In the genomic region with DNA sequence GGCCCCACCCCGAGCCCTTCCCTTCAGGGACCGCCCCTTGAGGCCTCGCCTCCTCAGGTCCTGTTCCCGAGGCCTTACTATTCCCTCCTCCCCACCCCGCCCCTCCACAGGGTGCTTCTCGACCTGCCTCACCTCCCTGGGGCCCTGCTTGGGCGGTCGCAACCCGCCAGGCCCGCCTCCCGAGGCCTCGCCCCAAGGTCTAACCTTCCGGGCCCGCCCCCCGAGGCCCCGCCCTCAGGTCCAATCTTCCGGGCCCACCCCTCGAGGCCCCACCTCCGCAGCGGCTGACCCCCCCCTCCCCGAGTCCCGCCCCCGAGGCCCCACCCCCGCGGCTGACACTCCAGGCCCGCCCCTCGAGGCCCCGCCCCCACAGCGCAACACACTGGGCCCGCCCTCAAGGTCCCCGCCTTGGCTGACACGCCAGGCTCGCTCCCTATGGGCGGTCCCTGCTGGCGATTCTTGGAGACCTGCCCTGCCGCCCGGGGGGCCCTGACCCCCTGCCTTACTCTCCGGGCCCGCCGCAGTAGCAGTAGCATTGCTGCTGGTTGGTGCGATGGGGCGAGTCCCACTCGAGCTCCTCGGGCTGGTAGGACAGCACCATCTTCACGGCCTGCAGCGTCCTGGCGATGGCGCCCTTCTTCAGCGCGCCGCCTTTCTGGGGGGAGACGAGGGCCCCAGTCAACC, we compare ENCODE assay signal across 8 cellular contexts. TPM values are rescaled to one million over a fixed set of nuclear protein-coding genes. Genes with fewer than 3 reads are reported as not detected.
DNase-seq lines count a peak whose midpoint lies in the region; ATAC-seq and TF ChIP-seq lines count a peak whose summit lies in the region.

No MANE protein-coding gene starts in this region.

- ATAC-seq in GM21825 (IDR thresholded peaks at IDR 0.05; ENCODE audit: unreplicated experiment), result peak; percentile 88

- H3K4me3 ChIP-seq in brain microvascular endothelial cell (ENCODE audit: low read depth, low read length) (peak overlapping the region; percentile 62), iPS-18a (ENCODE audit: low read length) (peak overlapping the region; percentile 59), skeletal muscle satellite cell (ENCODE audit: low read length) (peak overlapping the region; percentile 82)

- in situ Hi-C loops in brain microvascular endothelial cell (cut with HindIII; ENCODE audit: low pct_ligation_motif_present, low sequenced_read_pairs), result no loop called here

- H3K27ac ChIP-seq in brain microvascular endothelial cell (peak overlapping the region; percentile 55), iPS-18a (ENCODE audit: low read length) (no peak overlapping the region)

- TF ChIP-seq CTCF in LNCAP (IDR thresholded peaks at IDR 0.05), result peak; percentile 69
- peak; percentile 69 for TF ChIP-seq CTCF in brain microvascular endothelial cell (IDR thresholded peaks at IDR 0.05; ENCODE audit: low read depth, low read length, missing control alignments)

- H3K4me1 ChIP-seq in iPS-18a (ENCODE audit: control insufficient read depth, low read depth, low read length) (peaks cover 22% of the 10 kb centered on the region), skeletal muscle satellite cell (ENCODE audit: control insufficient read depth, insufficient read depth, low read length) (peaks cover 22% of the 10 kb centered on the region)

- H3K9me3 ChIP-seq in iPS-18a (ENCODE audit: control insufficient read depth, low read depth, low read length), result no peaks in the 10 kb centered on the region
- H3K9me3 ChIP-seq in skeletal muscle satellite cell (replicated peaks; ENCODE audit: low read length), result no peaks in the 10 kb centered on the region

- H3K27me3 ChIP-seq in brain microvascular endothelial cell (replicated peaks) (no peaks in the 10 kb centered on the region), iPS-18a (ENCODE audit: control insufficient read depth, insufficient read depth, low read length) (no peaks in the 10 kb centered on the region), skeletal muscle satellite cell (ENCODE audit: control insufficient read depth, insufficient read depth, low read length) (no peaks in the 10 kb centered on the region)

- H3K9ac ChIP-seq in iPS-18a (ENCODE audit: low read length) (no peak overlapping the region), skeletal muscle satellite cell (ENCODE audit: low read depth, low read length) (peak overlapping the region; percentile 71)

- H3K4me2 ChIP-seq in skeletal muscle satellite cell (ENCODE audit: low read length), result peak overlapping the region; percentile 86

- DNase-seq in GDM1 (lab: John Stamatoyannopoulos, UW) (peak; percentile 96), UCSD-AML1 (lab: John Stamatoyannopoulos, UW; ENCODE audit: unreplicated experiment) (peak; percentile 88), brain microvascular endothelial cell (peak; percentile 92), NCI-H1092 treated with DMSO at 0.1 percent for 48 hours (lab: John Stamatoyannopoulos, UW) (no peak)

- H3K36me3 ChIP-seq in brain microvascular endothelial cell (replicated peaks) (peaks cover 3% of the 10 kb centered on the region), iPS-18a (ENCODE audit: control insufficient read depth, low read depth, low read length) (no peaks in the 10 kb centered on the region), skeletal muscle satellite cell (ENCODE audit: insufficient read depth, low read length) (peaks cover 25% of the 10 kb centered on the region)

RNA-seq across cellular contexts. Expression of gene PHF19, which starts 8.2 kb away (rescaled TPM):
- total RNA-seq in skeletal muscle satellite cell (2012; rRNA removed), result 21.0 and 25.8 TPM in 2 replicates

RNA-seq across cellular contexts. Expression of gene PSMD5, which starts 26.1 kb away (rescaled TPM):
- 30.7 and 33.0 TPM in 2 replicates for total RNA-seq in skeletal muscle satellite cell (2012; rRNA removed)

RNA-seq across cellular contexts. Expression of gene TRAF1, which starts 57.8 kb away (rescaled TPM):
- total RNA-seq in skeletal muscle satellite cell (2012; rRNA removed), result 1.1 and 4.1 TPM in 2 replicates
